10 cellular contexts compared by ENCODE assay signal in the genomic region with DNA sequence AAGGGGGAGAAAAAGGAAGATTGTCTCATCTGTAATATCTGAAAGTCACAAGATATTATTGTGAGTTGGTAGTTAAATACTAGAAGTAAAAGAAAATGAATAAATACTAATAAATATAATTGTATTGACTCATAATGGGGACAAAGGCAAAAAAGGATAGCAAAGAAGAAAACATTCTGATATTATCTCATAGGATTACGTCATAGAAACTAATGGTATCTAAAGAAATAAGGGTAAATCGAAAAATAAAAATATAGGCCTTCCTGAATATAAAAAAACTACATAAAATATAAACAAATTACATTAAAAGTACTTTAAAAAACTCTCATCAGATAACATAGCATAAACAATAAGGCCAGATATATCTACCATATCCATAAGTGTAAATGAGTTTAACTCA.
"Had no signal": no experiment of that assay in that cellular context is flagged by ENCODE, and none has a peak within 500 bp of the region (broad histone marks: within the 10 kb centered on the region; RNA-seq: fewer than 3 reads in every experiment).

No MANE protein-coding gene starts in this region.

- FAIRE-seq: HTR-8/SVneo had no signal

- H3K4me3 Mint-ChIP-seq: IgD-negative memory B cell had no signal

- H3K9ac ChIP-seq: GM23248, KMS-11 had no signal

- H2AFZ ChIP-seq: GM23248 had no signal

- H3K4me2 ChIP-seq: KMS-11 had no signal

- H3K27ac Mint-ChIP-seq: IgD-negative memory B cell had no signal

- ATAC-seq: HCT116 had no signal

- DNase-seq: GM23248, GOT3, H7, Karpas-422, KBM-7 had no signal

- H3K4me3 ChIP-seq: GM23248, HAP-1 had no signal

- H3K36me3 ChIP-seq: HAP-1 had no signal

- H3K9me3 ChIP-seq: HAP-1 had no signal

- H3K27ac ChIP-seq: GM23248, KMS-11 had no signal
